ENCODE assay signal across 8 cellular contexts in the genomic region with DNA sequence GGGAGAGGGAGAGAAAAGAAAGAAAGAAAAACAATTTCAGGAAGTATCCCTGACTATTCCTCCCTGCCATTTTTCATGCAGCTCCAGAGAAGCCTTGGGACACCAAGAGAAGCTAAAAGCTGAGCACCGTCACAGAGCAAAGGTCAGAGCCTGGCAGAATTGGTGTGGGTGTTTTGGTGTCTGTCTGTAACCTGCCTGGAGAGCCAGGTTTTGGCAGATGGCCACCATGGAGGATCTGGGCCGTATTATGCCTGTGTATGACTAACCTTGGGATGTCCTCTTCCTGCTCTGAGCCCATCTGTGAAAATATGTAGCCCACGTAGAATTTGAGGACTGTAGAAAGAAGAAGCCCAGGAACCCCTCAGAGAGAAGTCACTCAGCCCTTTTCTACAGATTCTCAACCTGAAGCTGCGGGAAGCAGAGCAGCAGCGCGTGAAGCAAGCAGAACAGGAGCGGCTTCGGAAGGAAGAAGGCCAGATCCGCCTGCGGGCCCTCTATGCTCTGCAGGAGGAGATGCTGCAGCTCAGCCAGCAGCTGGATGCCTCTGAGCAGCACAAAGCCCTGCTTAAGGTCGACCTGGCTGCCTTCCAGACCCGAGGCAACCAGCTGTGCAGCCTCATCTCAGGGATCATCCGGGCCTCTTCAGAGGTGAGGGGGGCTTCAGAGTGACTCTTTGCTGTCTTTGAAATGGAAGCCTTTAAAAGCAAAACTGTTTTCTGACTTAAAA. TPM values are rescaled to one million over a fixed set of nuclear protein-coding genes. Genes with fewer than 3 reads are reported as not detected.
DNase-seq lines count a peak whose midpoint lies in the region; ATAC-seq and TF ChIP-seq lines count a peak whose summit lies in the region.

No MANE protein-coding gene starts in this region.

- no peak for TF ChIP-seq CTCF in astrocyte of the spinal cord (IDR thresholded peaks at IDR 0.05; ENCODE audit: low read depth, low read length)

- H3K4me3 ChIP-seq in astrocyte of the spinal cord (ENCODE audit: low read depth, low read length): no peak overlapping the region

- in situ Hi-C loops in astrocyte of the spinal cord (cut with HindIII; ENCODE audit: low sequenced_read_pairs): no loop called here

- peak; percentile 98 for ATAC-seq in left lobe of liver
- ATAC-seq in GM18511 (IDR thresholded peaks at IDR 0.05; ENCODE audit: unreplicated experiment): no peak
- no peak for ATAC-seq in GM19395 (IDR thresholded peaks at IDR 0.05; ENCODE audit: unreplicated experiment)

- peak; percentile 31 for DNase-seq in AG08395 (ENCODE audit: low spot score)
- peak; percentile 29 to 53 for DNase-seq in Kasumi-1 (lab: John Stamatoyannopoulos, UW)
- peak; percentile 62 for DNase-seq in astrocyte of the spinal cord (ENCODE audit: low read depth, low spot score)
- DNase-seq in left lobe of liver (ENCODE audit: low spot score): peak; percentile 87
- DNase-seq in hepatic stellate cell (ENCODE audit: low spot score): no peak
- no peak for DNase-seq in dedifferentiated amniotic fluid mesenchymal stem cell (ENCODE audit: extremely low spot score)

RNA-seq across cellular contexts. Expression of a gene that starts 18.8 kb away (rescaled TPM):
- total RNA-seq in left lobe of liver: 12.3 TPM

RNA-seq across cellular contexts. Expression of a gene that starts 29.0 kb away (rescaled TPM):
- 75.7 TPM for total RNA-seq in left lobe of liver

Comparison
In these comparisons a context has a peak if more than half of its experiments do, and no peak if none do; other contexts are left out.
1. DNase-seq: peak in AG08395 (single experiment), Kasumi-1 (2 of 2), astrocyte of the spinal cord (single experiment) and left lobe of liver (single experiment); none in hepatic stellate cell (single experiment) and dedifferentiated amniotic fluid mesenchymal stem cell (single experiment).